ENCODE assay signal across 8 cellular contexts in genomic region chr22:28773461-28773867, GRCh38. TPM values are rescaled to one million over a fixed set of nuclear protein-coding genes. Genes with fewer than 3 reads are reported as not detected.
DNase-seq lines count a peak whose midpoint lies in the region; ATAC-seq and TF ChIP-seq lines count a peak whose summit lies in the region.

No MANE protein-coding gene starts in this region.

- DNase-seq in heart left ventricle: no peak
- no peak for DNase-seq in Right ventricle myocardium inferior (ENCODE audit: missing footprints)
- DNase-seq in activated CD4-positive, alpha-beta memory T cell treated with anti-CD3 and anti-CD28 coated beads for 36 hours: no peak
- DNase-seq in right cardiac atrium: no peak
- no peak for DNase-seq in smooth muscle cell (lab: John Stamatoyannopoulos, UW; ENCODE audit: unreplicated experiment)
- DNase-seq in Ammon's horn (ENCODE audit: low spot score): no peak
- no peak for DNase-seq in NCI-H2029 (lab: John Stamatoyannopoulos, UW)

- no peaks in the 10 kb centered on the region for H3K27me3 Mint-ChIP-seq in activated CD4-positive, alpha-beta memory T cell treated with anti-CD3 and anti-CD28 coated beads for 36 hours

- TF ChIP-seq CTCF in heart left ventricle (IDR thresholded peaks at IDR 0.05): no peak
- TF ChIP-seq CTCF in smooth muscle cell (IDR thresholded peaks at IDR 0.05; ENCODE audit: borderline replicate concordance, insufficient read depth, poor library complexity, severe bottlenecking): no peak

- H3K4me1 ChIP-seq in heart left ventricle: peaks cover 0 to 27% (median 20%) of the 10 kb centered on the region in 12 donors
- peaks cover 2% of the 10 kb centered on the region for H3K4me1 ChIP-seq in right cardiac atrium (ENCODE audit: control insufficient read depth, insufficient read depth, low read length)
- no peaks in the 10 kb centered on the region for H3K4me1 ChIP-seq in smooth muscle cell (ENCODE audit: low read depth)

- peaks cover 20% of the 10 kb centered on the region for H3K36me3 Mint-ChIP-seq in activated CD4-positive, alpha-beta memory T cell treated with anti-CD3 and anti-CD28 coated beads for 36 hours

- H3K36me3 ChIP-seq in heart left ventricle: peaks cover 0 to 39% (median 31%) of the 10 kb centered on the region in 9 donors
- peaks cover 4% of the 10 kb centered on the region for H3K36me3 ChIP-seq in smooth muscle cell (ENCODE audit: low read depth)

- ATAC-seq in heart left ventricle: peak in 1 of 4 donors; percentile 1
- ATAC-seq in Right ventricle myocardium inferior: no peak
- peak; percentile 22 for ATAC-seq in HG03103 (IDR thresholded peaks at IDR 0.05; ENCODE audit: low read depth, unreplicated experiment)
- no peak for ATAC-seq in right cardiac atrium

- peak overlapping the region; percentile 65 to 93 (median 80) for H3K4me3 ChIP-seq in heart left ventricle
- H3K4me3 ChIP-seq in right cardiac atrium (ENCODE audit: low read length): peak overlapping the region; percentile 88
- peak overlapping the region; percentile 88 for H3K4me3 ChIP-seq in smooth muscle cell

- H2AFZ ChIP-seq in smooth muscle cell (ENCODE audit: low read depth): peak overlapping the region; percentile 85

- H3K27me3 ChIP-seq in heart left ventricle: no peaks in the 10 kb centered on the region
- no peaks in the 10 kb centered on the region for H3K27me3 ChIP-seq in right cardiac atrium (ENCODE audit: control insufficient read depth, insufficient read depth)
- no peaks in the 10 kb centered on the region for H3K27me3 ChIP-seq in smooth muscle cell (ENCODE audit: low read depth)

- POLR2A ChIA-PET in activated CD4-positive, alpha-beta memory T cell treated with anti-CD3 and anti-CD28 coated beads for 36 hours (lab: Charles Lee): interaction anchor here (0.9 to 3.1 kb wide), 5 partner anchors 21 to 32 kb away, joined by 3 to 70 read pairs (median 4); partner anchors contain the start of genes CHEK2, HSCB and XBP1

- CTCF ChIA-PET in activated CD4-positive, alpha-beta memory T cell treated with anti-CD3 and anti-CD28 coated beads for 36 hours (lab: Charles Lee): interaction anchor here (1.4 to 2.1 kb wide), 5 partner anchors 10 to 56 kb away, joined by 3 to 36 read pairs (median 4); partner anchors contain the start of gene XBP1

- peaks cover 43% of the 10 kb centered on the region for H4K20me1 ChIP-seq in smooth muscle cell (ENCODE audit: low read depth)

- H3K27ac Mint-ChIP-seq in activated CD4-positive, alpha-beta memory T cell treated with anti-CD3 and anti-CD28 coated beads for 36 hours: peak overlapping the region; percentile 97

- no peaks in the 10 kb centered on the region for H3F3A ChIP-seq in smooth muscle cell (ENCODE audit: low read depth)

- peaks cover 0 to 5% (median 0%) of the 10 kb centered on the region in 12 donors for H3K9me3 ChIP-seq in heart left ventricle
- no peaks in the 10 kb centered on the region for H3K9me3 ChIP-seq in right cardiac atrium (ENCODE audit: control insufficient read depth, low read length)
- H3K9me3 ChIP-seq in smooth muscle cell (replicated peaks; ENCODE audit: low read depth): no peaks in the 10 kb centered on the region

- peak overlapping the region; percentile 93 for H3K9ac ChIP-seq in smooth muscle cell (ENCODE audit: low read depth)

- peaks cover 24% of the 10 kb centered on the region for H3K4me1 Mint-ChIP-seq in activated CD4-positive, alpha-beta memory T cell treated with anti-CD3 and anti-CD28 coated beads for 36 hours (ENCODE audit: low read depth)

- peaks cover 5% of the 10 kb centered on the region for H3K9me3 Mint-ChIP-seq in activated CD4-positive, alpha-beta memory T cell treated with anti-CD3 and anti-CD28 coated beads for 36 hours

- 3 to 8% (median 6%) methylated on average over 10 of the region's 10 CpGs for WGBS in heart left ventricle, 4 donors
- 3% methylated on average over 10 of the region's 10 CpGs for WGBS in right cardiac atrium
- WGBS in smooth muscle cell (ENCODE audit: low lambda C conversion rate): 2% methylated on average over 10 of the region's 10 CpGs

- no peak for TF ChIP-seq POLR2A in heart left ventricle (IDR thresholded peaks at IDR 0.05)

- peak overlapping the region; percentile 86 for H3K4me2 ChIP-seq in smooth muscle cell

- H3K79me2 ChIP-seq in smooth muscle cell (ENCODE audit: low read depth): peaks cover 49% of the 10 kb centered on the region

- intact Hi-C loops in heart left ventricle (cut with DNase I): loop anchor here in 5 of 10 donors (2.0 kb wide), 4 partner anchors 25 to 33 kb away; partner anchors contain the start of genes HSCB (in 2 of the 5), XBP1 (in 2 of the 5) and CHEK2 (in 1 of the 5)
- intact Hi-C loops in Right ventricle myocardium inferior (cut with DNase I): loop anchor here (2.0 kb wide), 2 partner anchors 25 to 31 kb away; partner anchors contain the start of gene HSCB
- intact Hi-C loops in activated CD4-positive, alpha-beta memory T cell treated with anti-CD3 and anti-CD28 coated beads for 36 hours (cut with micrococcal nuclease): loop anchor here (1.0 to 2.0 kb wide), 8 partner anchors 19 to 394 kb away; partner anchors contain the start of gene HSCB
- intact Hi-C loops in right cardiac atrium (cut with DNase I): no loop called here

- H3K4me3 Mint-ChIP-seq in activated CD4-positive, alpha-beta memory T cell treated with anti-CD3 and anti-CD28 coated beads for 36 hours: peak overlapping the region; percentile 98

- peak overlapping the region in 11 of 12 donors; percentile 86 to 100 (median 97) for H3K27ac ChIP-seq in heart left ventricle
- H3K27ac ChIP-seq in right cardiac atrium (ENCODE audit: low read length): peak overlapping the region; percentile 43
- H3K27ac ChIP-seq in smooth muscle cell (ENCODE audit: low read depth): peak overlapping the region; percentile 96

RNA-seq across cellular contexts. Expression of gene CCDC117, which starts 1.0 kb away (rescaled TPM):
- total RNA-seq in heart left ventricle (10 to 100 TPM in 8 of 9 donors, 1 to 10 TPM in 1; 8.9 to 16.6 (median 13.3) TPM), Right ventricle myocardium inferior (11.4 TPM), right cardiac atrium (10 to 100 TPM; 13.1 to 14.0 (median 13.4) TPM), smooth muscle cell (30.8 and 32.0 TPM in 2 replicates)
- polyA plus RNA-seq in heart left ventricle (10 to 100 TPM in 1 of 2 donors, 1 to 10 TPM in 1; 6.9 to 11.3 TPM), right cardiac atrium (6.6 TPM), smooth muscle cell (17.3 and 18.1 TPM in 2 replicates)
- total RNA-seq in activated CD4-positive, alpha-beta memory T cell treated with anti-CD3 and anti-CD28 coated beads for 36 hours: 10 to 100 TPM; 27.7 to 31.6 TPM

RNA-seq across cellular contexts. Expression of gene XBP1, which starts 26.9 kb away (rescaled TPM):
- 100 to 1,000 TPM in 3 of 9 donors, 10 to 100 TPM in 6; 59.8 to 133 (median 88.1) TPM for total RNA-seq in heart left ventricle
- polyA plus RNA-seq in heart left ventricle: 100 to 1,000 TPM in 1 of 2 donors, 10 to 100 TPM in 1; 23.8 to 160 TPM
- 71.8 TPM for total RNA-seq in Right ventricle myocardium inferior
- 100 to 1,000 TPM; 128 to 132 TPM for total RNA-seq in activated CD4-positive, alpha-beta memory T cell treated with anti-CD3 and anti-CD28 coated beads for 36 hours
- 100 to 1,000 TPM in 1 of 4 donors, 10 to 100 TPM in 3; 53.0 to 140 (median 84.0) TPM for total RNA-seq in right cardiac atrium
- 53.1 TPM for polyA plus RNA-seq in right cardiac atrium
- 375 and 406 TPM in 2 replicates for total RNA-seq in smooth muscle cell
- 317 and 381 TPM in 2 replicates for polyA plus RNA-seq in smooth muscle cell

RNA-seq across cellular contexts. Expression of gene HSCB, which starts 31.6 kb away (rescaled TPM):
- total RNA-seq in heart left ventricle: 10 to 100 TPM in 5 of 9 donors, 1 to 10 TPM in 4; 7.4 to 18.3 (median 10.9) TPM
- polyA plus RNA-seq in heart left ventricle: 10 to 100 TPM; 16.8 to 18.1 TPM
- 9.6 TPM for total RNA-seq in Right ventricle myocardium inferior
- 10 to 100 TPM; 16.5 to 18.1 TPM for total RNA-seq in activated CD4-positive, alpha-beta memory T cell treated with anti-CD3 and anti-CD28 coated beads for 36 hours
- 10 to 100 TPM in 1 of 4 donors, 1 to 10 TPM in 3; 7.5 to 11.0 (median 9.0) TPM for total RNA-seq in right cardiac atrium
- polyA plus RNA-seq in right cardiac atrium: 16.3 TPM
- total RNA-seq in smooth muscle cell: 9.3 and 15.9 TPM in 2 replicates
- polyA plus RNA-seq in smooth muscle cell: 22.5 and 23.4 TPM in 2 replicates

RNA-seq across cellular contexts. Expression of gene CHEK2, which starts 31.8 kb away (rescaled TPM):
- total RNA-seq in heart left ventricle: 1 to 10 TPM; 1.1 to 7.8 (median 1.6) TPM
- 1 to 10 TPM; 2.3 to 2.7 TPM for polyA plus RNA-seq in heart left ventricle
- total RNA-seq in Right ventricle myocardium inferior: 1.9 TPM
- 10 to 100 TPM; 30.0 to 36.0 TPM for total RNA-seq in activated CD4-positive, alpha-beta memory T cell treated with anti-CD3 and anti-CD28 coated beads for 36 hours
- 10 to 100 TPM in 1 of 4 donors, 1 to 10 TPM in 3; 2.3 to 12.6 (median 4.5) TPM for total RNA-seq in right cardiac atrium
- polyA plus RNA-seq in right cardiac atrium: 4.1 TPM
- 11.5 and 18.7 TPM in 2 replicates for total RNA-seq in smooth muscle cell
- polyA plus RNA-seq in smooth muscle cell: 12.7 and 15.9 TPM in 2 replicates

Comparison
In these comparisons a context has a peak if more than half of its experiments do, and no peak if none do; other contexts are left out.
1. intact Hi-C loops: an anchor here in Right ventricle myocardium inferior (2.0 kb wide) and activated CD4-positive, alpha-beta memory T cell treated with anti-CD3 and anti-CD28 coated beads for 36 hours (1.0 to 2.0 kb wide); none called in right cardiac atrium.
2. H3K27ac ChIP-seq: peak in every context shown above with its lines; median percentile 97 in heart left ventricle; 96 in smooth muscle cell; 43 in right cardiac atrium.